1 cellular context compared by ENCODE assay signal in genomic region chr4:185479507-185479971, GRCh38.
A peak's percentile ranks its signal among the peaks of the same experiment; 100 is the strongest.
TF ChIP-seq lines count a peak whose summit lies in the region.

No MANE protein-coding gene starts in this region.

TF ChIP-seq in GM12878, 131 proteins besides CTCF, POLR2A, EP300 and RAD21 (continued from another document and continues in another):
- TF ChIP-seq ZBTB11 (CRISPR knock-in tag; IDR thresholded peaks at IDR 0.05) (no peak), CEBPZ (IDR thresholded peaks at IDR 0.05; ENCODE audit: low read depth, low read length) (no peak), CREM (IDR thresholded peaks at IDR 0.05; ENCODE audit: low read depth) (peak; percentile 86), USF2 (IDR thresholded peaks at IDR 0.05; ENCODE audit: borderline replicate concordance, low read depth, low read length) (no peak), ESRRA (IDR thresholded peaks at IDR 0.05; ENCODE audit: low read length) (no peak), RUNX3 (IDR thresholded peaks at IDR 0.05; ENCODE audit: low read length) (peak; percentile 97), CEBPB (IDR thresholded peaks at IDR 0.05; ENCODE audit: borderline replicate concordance in 1 of 2, low read depth in 2 of 2, low read length in 2 of 2) (peak in 1 of 2 experiments; percentile 46; a peak in 1 of 4 replicates), ZSCAN29 (IDR thresholded peaks at IDR 0.05) (no peak), NFIC (IDR thresholded peaks at IDR 0.05; ENCODE audit: low read depth, low read length) (peak; percentile 96), ZNF24 (IDR thresholded peaks at IDR 0.05) (no peak), CBX5 (IDR thresholded peaks at IDR 0.05; ENCODE audit: low read depth) (peak; percentile 56; the same call in 1 of the 2 replicates), TCF3 (IDR thresholded peaks at IDR 0.05; ENCODE audit: borderline replicate concordance, insufficient read depth, low read depth, low read length) (peak; percentile 88), TBL1XR1 (IDR thresholded peaks at IDR 0.05; ENCODE audit: low read depth, low read length) (peak; percentile 80; the same call in 1 of the 2 replicates), MLLT1 (IDR thresholded peaks at IDR 0.05) (no peak), FOS (IDR thresholded peaks at IDR 0.05; ENCODE audit: borderline replicate concordance, extremely low read depth, insufficient read length) (no peak), FOXM1 (IDR thresholded peaks at IDR 0.05; ENCODE audit: low read depth, low read length) (peak; percentile 92), TAF1 (IDR thresholded peaks at IDR 0.05; ENCODE audit: borderline replicate concordance, low read depth, low read length) (no peak), YY1 (IDR thresholded peaks at IDR 0.05; ENCODE audit: low read depth, low read length) (no peak), GABPA (IDR thresholded peaks at IDR 0.05; ENCODE audit: low read depth) (peak; percentile 62), SKIL (IDR thresholded peaks at IDR 0.05; ENCODE audit: low read depth, poor library complexity, severe bottlenecking) (peak; percentile 78), NRF1 (conservative IDR thresholded peaks at IDR 0.05; ENCODE audit: low read depth, low read length) (no peak), PML (IDR thresholded peaks at IDR 0.05; ENCODE audit: low read length) (peak; percentile 73), CREB1 (IDR thresholded peaks at IDR 0.05; ENCODE audit: low read depth) (0 out of 2 replicates have a peak, but pooled peaks have one; percentile 60), MEF2A (IDR thresholded peaks at IDR 0.05; ENCODE audit: insufficient read depth, low read depth, low read length) (peak; percentile 97), IKZF2 (IDR thresholded peaks at IDR 0.05) (peak in 1 of 2 experiments; percentile 10; a peak in 1 of 4 replicates), MEF2B (IDR thresholded peaks at IDR 0.05; ENCODE audit: partially characterized antibody, poor library complexity, severe bottlenecking) (peak; percentile 70), PAX8 (IDR thresholded peaks at IDR 0.05) (no peak), TCF7 (IDR thresholded peaks at IDR 0.05; ENCODE audit: borderline replicate concordance) (no peak), EGR1 (IDR thresholded peaks at IDR 0.05; ENCODE audit: borderline replicate concordance in 1 of 2, low read depth in 2 of 2, low read length in 2 of 2) (0 out of 3 replicates have a peak, but pooled peaks of 1 of the 2 experiments have one; percentile 38), CBFB (IDR thresholded peaks at IDR 0.05; ENCODE audit: low read depth) (0 out of 2 replicates have a peak, but pooled peaks have one; percentile 23), TCF12 (IDR thresholded peaks at IDR 0.05; ENCODE audit: low read depth, low read length) (peak; percentile 85; the same call in 1 of the 2 replicates), STAT1 (conservative IDR thresholded peaks at IDR 0.05) (no peak), ZBTB40 (IDR thresholded peaks at IDR 0.05; ENCODE audit: borderline replicate concordance) (no peak), KAT2A (conservative IDR thresholded peaks at IDR 0.05; ENCODE audit: control insufficient read depth, low read depth, low read length) (no peak), HDGF (IDR thresholded peaks at IDR 0.05) (no peak), IRF3 (IDR thresholded peaks at IDR 0.05) (no peak), PAX5 (IDR thresholded peaks at IDR 0.05; ENCODE audit: borderline replicate concordance, low read depth, low read length) (peak; percentile 40; the same call in 1 of the 2 replicates), JUNB (IDR thresholded peaks at IDR 0.05) (peak; percentile 87), SREBF1 (IDR thresholded peaks at IDR 0.05; ENCODE audit: low read length) (no peak), REST (IDR thresholded peaks at IDR 0.05; ENCODE audit: low read depth, low read length) (no peak), BCL11A (IDR thresholded peaks at IDR 0.05; ENCODE audit: low read depth, low read length) (peak; percentile 67; the same call in 1 of the 2 replicates), KLF5 (IDR thresholded peaks at IDR 0.05; ENCODE audit: partially characterized antibody) (no peak), ZBED1 (IDR thresholded peaks at IDR 0.05; ENCODE audit: borderline replicate concordance) (peak; percentile 69; the same call in 1 of the 2 replicates)
